ENCODE assay signal across 1 cellular context in genomic region chr7:131836733-131837132, GRCh38.
TF ChIP-seq lines count a peak whose summit lies in the region.

No MANE protein-coding gene starts in this region.

TF ChIP-seq in H1, 55 proteins besides CTCF, POLR2A, EP300 and RAD21 (continued from another document):
- TF ChIP-seq ATF3 (IDR thresholded peaks at IDR 0.05; ENCODE audit: insufficient read depth, low read depth, low read length) = 0 out of 2 replicates have a peak, but pooled peaks have one; percentile 9
- no peak for TF ChIP-seq RFX5 (IDR thresholded peaks at IDR 0.05; ENCODE audit: borderline replicate concordance, low read depth, low read length)
- no peak for TF ChIP-seq CTBP2 (IDR thresholded peaks at IDR 0.05; ENCODE audit: borderline replicate concordance, insufficient read depth, insufficient read length, low read length)
- TF ChIP-seq E2F6 (IDR thresholded peaks at IDR 0.05) = peak; percentile 79
- TF ChIP-seq SUZ12 (IDR thresholded peaks at IDR 0.05; ENCODE audit: low read length) = no peak
